13 cellular contexts compared by ENCODE assay signal in the genomic region with DNA sequence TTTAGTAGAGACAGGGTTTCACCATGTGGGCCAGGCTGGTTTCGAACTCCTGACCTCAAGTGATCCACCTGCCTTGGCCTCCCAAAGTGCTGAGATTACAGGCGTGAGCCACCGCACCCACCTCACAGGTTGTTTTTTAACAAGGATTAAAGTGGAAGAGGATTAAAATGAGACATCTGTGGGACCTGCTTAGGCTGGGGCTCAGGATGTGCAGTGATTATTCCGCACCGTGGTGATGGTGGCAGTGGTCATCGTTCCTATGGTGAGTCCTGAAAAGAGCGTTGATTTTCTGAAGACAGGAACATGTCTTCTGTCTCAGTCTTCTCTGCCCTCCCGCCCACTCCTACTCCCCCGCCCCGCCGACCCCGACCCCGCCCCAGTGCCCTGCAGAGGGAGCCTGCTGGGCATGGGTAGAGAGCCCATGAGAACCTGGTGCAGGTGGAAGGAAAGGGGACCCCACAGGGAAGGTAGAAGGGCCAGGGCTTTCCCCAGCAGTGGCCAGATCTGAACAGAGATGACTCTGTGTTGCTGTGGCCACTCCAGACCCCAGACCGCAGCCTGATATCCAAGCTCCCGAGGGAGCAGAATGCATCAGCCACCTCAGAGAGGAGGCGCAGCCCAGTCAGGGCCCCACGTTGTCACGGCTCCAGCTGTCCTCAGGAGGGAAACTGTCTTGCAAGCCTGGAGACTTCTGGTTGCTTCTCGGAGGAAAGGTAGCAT. TPM values are rescaled to one million over a fixed set of nuclear protein-coding genes. Genes with fewer than 3 reads are reported as not detected.
A peak's percentile ranks its signal among the peaks of the same experiment; 100 is the strongest.
DNase-seq lines count a peak whose midpoint lies in the region; ATAC-seq, FAIRE-seq and TF ChIP-seq lines count a peak whose summit lies in the region.
"Had no signal": no experiment of that assay in that cellular context is flagged by ENCODE, and none has a peak within 500 bp of the region (broad histone marks: within the 10 kb centered on the region; RNA-seq: fewer than 3 reads in every experiment).

No MANE protein-coding gene starts in this region.

- no peak overlapping the region for H3K4me2 ChIP-seq in astrocyte (ENCODE audit: low read length)
- no peak overlapping the region for H3K4me2 ChIP-seq in trophoblast cell (ENCODE audit: low read length)

- H3K79me2 ChIP-seq in astrocyte (ENCODE audit: insufficient read depth, low read length) (no peaks in the 10 kb centered on the region), trophoblast cell (ENCODE audit: control insufficient read depth, insufficient read depth, low read length, poor library complexity) (peaks cover 2% of the 10 kb centered on the region)

- peaks cover 57% of the 10 kb centered on the region for H3K4me1 Mint-ChIP-seq in activated CD4-positive, alpha-beta T cell treated with anti-CD3 and anti-CD28 coated beads for 36 hours
- H3K4me1 Mint-ChIP-seq in astrocyte (ENCODE audit: low read depth, unreplicated experiment): peaks cover 20% of the 10 kb centered on the region

- H3K4me1 ChIP-seq in astrocyte (ENCODE audit: insufficient read depth, low read length) (peaks cover 23% of the 10 kb centered on the region), trophoblast cell (ENCODE audit: control insufficient read depth in 1 of 2, insufficient read depth in 2 of 2, low read length in 2 of 2) (peaks cover 25 to 34% of the 10 kb centered on the region in 2 experiments)

- POLR2A ChIA-PET in activated CD4-positive, alpha-beta T cell treated with anti-CD3 and anti-CD28 coated beads for 36 hours (lab: Charles Lee): no interaction called here

- DNase-seq in activated CD4-positive, alpha-beta T cell treated with anti-CD3 and anti-CD28 coated beads for 36 hours: no peak
- no peak for DNase-seq in activated CD4-positive, alpha-beta T cell treated with anti-CD3 and anti-CD28 coated beads for 4 hours
- DNase-seq in NCI-H82 (lab: John Stamatoyannopoulos, UW): peak; percentile 83
- DNase-seq in astrocyte (ENCODE audit: low read depth): no peak
- DNase-seq in trophoblast cell: no peak
- DNase-seq in NCI-H446 treated with DMSO at 0.1 percent for 48 hours (lab: John Stamatoyannopoulos, UW): no peak
- DNase-seq: amygdala, colonic mucosa, NCI-H345, small intestine had no signal

- intact Hi-C loops in activated CD4-positive, alpha-beta T cell treated with anti-CD3 and anti-CD28 coated beads for 36 hours (cut with DNase I, micrococcal nuclease): loop anchor here in 1 of 2 experiments (2.0 kb wide), 2 partner anchors 33 to 81 kb away; no protein-coding TSS in a partner anchor

- H2AFZ ChIP-seq in astrocyte (ENCODE audit: low read depth, low read length) (no peak overlapping the region), trophoblast cell (ENCODE audit: insufficient read depth, low read length, poor library complexity) (no peak overlapping the region)

- no peak overlapping the region for H2BK5ac ChIP-seq in trophoblast cell (ENCODE audit: low read depth, low read length, poor library complexity)

- peak overlapping the region; percentile 8 for H4K91ac ChIP-seq in trophoblast cell (ENCODE audit: low read depth, low read length)

- no peak overlapping the region for H3K4me3 Mint-ChIP-seq in activated CD4-positive, alpha-beta T cell treated with anti-CD3 and anti-CD28 coated beads for 36 hours
- no peak overlapping the region for H3K4me3 Mint-ChIP-seq in astrocyte (ENCODE audit: unreplicated experiment)

- peaks cover 13% of the 10 kb centered on the region for H3K79me1 ChIP-seq in trophoblast cell (ENCODE audit: low read length)

- no peak overlapping the region for H4K8ac ChIP-seq in trophoblast cell (ENCODE audit: low read depth, low read length)

- FAIRE-seq in astrocyte (lab: Jason Lieb, UNC): no peak
- FAIRE-seq: small intestine had no signal

- H3K23ac ChIP-seq in trophoblast cell (ENCODE audit: low read length): no peak overlapping the region

- CTCF ChIA-PET in activated CD4-positive, alpha-beta T cell treated with anti-CD3 and anti-CD28 coated beads for 36 hours (lab: Charles Lee): interaction anchor here (0.7 kb wide), 1 partner anchor 33 kb away, joined by 5 read pairs; no protein-coding TSS in a partner anchor

- H4K12ac ChIP-seq in trophoblast cell (ENCODE audit: low read depth, low read length): no peak overlapping the region

- H3K27me3 ChIP-seq in astrocyte (ENCODE audit: insufficient read depth, low read length) (no peaks in the 10 kb centered on the region), trophoblast cell (ENCODE audit: insufficient read depth, low read length) (no peaks in the 10 kb centered on the region)
- H3K27me3 ChIP-seq: colonic mucosa had no signal

- H3K14ac ChIP-seq in trophoblast cell (ENCODE audit: low read length): no peak overlapping the region

- H3K9ac ChIP-seq in astrocyte (ENCODE audit: low read length) (no peak overlapping the region), trophoblast cell (ENCODE audit: low read length) (no peak overlapping the region)

- no CpG with 5 or more reads among the region's 19 CpGs for WGBS in trophoblast cell (ENCODE audit: extremely low coverage, insufficient coverage, insufficient read length)

- H3K27ac ChIP-seq in astrocyte (ENCODE audit: low read depth, low read length): no peak overlapping the region
- no peak overlapping the region for H3K27ac ChIP-seq in trophoblast cell (ENCODE audit: low read depth, low read length)
- H3K27ac ChIP-seq: colonic mucosa had no signal

- peak overlapping the region; percentile 51 for H3K27ac Mint-ChIP-seq in activated CD4-positive, alpha-beta T cell treated with anti-CD3 and anti-CD28 coated beads for 36 hours
- peak overlapping the region; percentile 58 for H3K27ac Mint-ChIP-seq in astrocyte (ENCODE audit: unreplicated experiment)

- H3K36me3 ChIP-seq in astrocyte (ENCODE audit: insufficient read depth, low read length) (no peaks in the 10 kb centered on the region), trophoblast cell (ENCODE audit: control insufficient read depth in 1 of 2, insufficient read depth in 2 of 2, low read length in 2 of 2) (no peaks in the 10 kb centered on the region)
- H3K36me3 ChIP-seq: colonic mucosa had no signal

- H2BK120ac ChIP-seq in trophoblast cell (ENCODE audit: insufficient read depth, low read length, poor library complexity): no peak overlapping the region

- H2BK12ac ChIP-seq in trophoblast cell (ENCODE audit: low read length): no peak overlapping the region

- H3K9me3 ChIP-seq in astrocyte (ENCODE audit: insufficient read depth, low read depth, low read length): no peaks in the 10 kb centered on the region
- no peaks in the 10 kb centered on the region for H3K9me3 ChIP-seq in trophoblast cell (ENCODE audit: insufficient read depth, low read depth, low read length)
- H3K9me3 ChIP-seq: colonic mucosa had no signal

- no peak for ATAC-seq in activated CD4-positive, alpha-beta T cell treated with anti-CD3 and anti-CD28 coated beads for 36 hours
- ATAC-seq in HG03520 (IDR thresholded peaks at IDR 0.05; ENCODE audit: unreplicated experiment) (no peak), HG02938 (IDR thresholded peaks at IDR 0.05; ENCODE audit: unreplicated experiment) (no peak)
- ATAC-seq: HCT116 had no signal

- no peaks in the 10 kb centered on the region for H3K36me3 Mint-ChIP-seq in activated CD4-positive, alpha-beta T cell treated with anti-CD3 and anti-CD28 coated beads for 36 hours (ENCODE audit: low read depth)
- H3K36me3 Mint-ChIP-seq in astrocyte (ENCODE audit: low read depth, unreplicated experiment): peaks cover 3% of the 10 kb centered on the region

- H3K18ac ChIP-seq in trophoblast cell (ENCODE audit: low read length): no peak overlapping the region

- H3K4me3 ChIP-seq in astrocyte (ENCODE audit: insufficient read depth, low read depth, low read length): no peak overlapping the region
- no peak overlapping the region for H3K4me3 ChIP-seq in trophoblast cell (ENCODE audit: low read depth, low read length)
- H3K4me3 ChIP-seq: colonic mucosa had no signal

- peaks cover 4% of the 10 kb centered on the region for H3K27me3 Mint-ChIP-seq in activated CD4-positive, alpha-beta T cell treated with anti-CD3 and anti-CD28 coated beads for 36 hours
- peaks cover 2% of the 10 kb centered on the region for H3K27me3 Mint-ChIP-seq in astrocyte (ENCODE audit: low read depth, unreplicated experiment)

- H3K4ac ChIP-seq in trophoblast cell (ENCODE audit: low read depth, low read length): no peak overlapping the region

- no peak overlapping the region for H2AK5ac ChIP-seq in trophoblast cell (ENCODE audit: low read length)

- TF ChIP-seq CTCF in astrocyte (IDR thresholded peaks at IDR 0.05; ENCODE audit: insufficient read depth, low read depth, low read length): no peak

- no peaks in the 10 kb centered on the region for H4K20me1 ChIP-seq in astrocyte (ENCODE audit: insufficient read depth, low read length)

- no peaks in the 10 kb centered on the region for H3K9me3 Mint-ChIP-seq in activated CD4-positive, alpha-beta T cell treated with anti-CD3 and anti-CD28 coated beads for 36 hours (ENCODE audit: low read depth)
- no peaks in the 10 kb centered on the region for H3K9me3 Mint-ChIP-seq in astrocyte (ENCODE audit: unreplicated experiment)

RNA-seq across cellular contexts. Expression of a gene that starts 34.5 kb away (rescaled TPM):
- total RNA-seq in activated CD4-positive, alpha-beta T cell treated with anti-CD3 and anti-CD28 coated beads for 36 hours: 100 to 1,000 TPM; 135 to 225 TPM
- 156 and 158 TPM in 2 replicates for total RNA-seq in astrocyte
- 25.9 and 27.5 TPM in 2 replicates for polyA plus RNA-seq in trophoblast cell (2013)
